In the genomic region with DNA sequence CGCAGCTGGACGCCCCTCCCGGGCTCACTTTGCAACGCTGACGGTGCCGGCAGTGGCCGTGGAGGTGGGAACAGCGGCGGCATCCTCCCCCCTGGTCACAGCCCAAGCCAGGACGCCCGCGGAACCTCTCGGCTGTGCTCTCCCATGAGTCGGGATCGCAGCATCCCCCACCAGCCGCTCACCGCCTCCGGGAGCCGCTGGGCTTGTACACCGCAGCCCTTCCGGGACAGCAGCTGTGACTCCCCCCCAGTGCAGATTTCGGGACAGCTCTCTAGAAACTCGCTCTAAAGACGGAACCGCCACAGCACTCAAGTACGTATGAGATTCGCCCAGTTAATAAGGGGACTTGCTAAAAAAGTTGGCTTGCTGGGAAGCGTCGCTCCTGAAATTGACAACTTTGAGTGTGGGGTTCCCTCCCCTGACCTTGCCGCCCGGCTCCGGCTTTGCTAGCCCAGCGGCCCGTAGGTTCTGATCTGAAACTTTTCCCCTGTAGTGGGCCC, we compare ENCODE assay signal across 8 cellular contexts. TPM values are rescaled to one million over a fixed set of nuclear protein-coding genes. Genes with fewer than 3 reads are reported as not detected.
DNase-seq lines count a peak whose midpoint lies in the region; ATAC-seq, FAIRE-seq and TF ChIP-seq lines count a peak whose summit lies in the region.

No MANE protein-coding gene starts in this region.

- TF ChIP-seq CTCF in BE2C (IDR thresholded peaks at IDR 0.05; ENCODE audit: low read depth, low read length) (no peak), HFF-Myc (IDR thresholded peaks at IDR 0.05; ENCODE audit: low read depth, low read length, missing control alignments) (no peak), stomach (IDR thresholded peaks at IDR 0.05) (no peak), D721Med (IDR thresholded peaks at IDR 0.05; ENCODE audit: insufficient read depth, missing control alignments) (no peak)

- no peak for ATAC-seq in HG03439 (IDR thresholded peaks at IDR 0.05; ENCODE audit: unreplicated experiment)

- peak overlapping the region; percentile 85 for H3K4me3 ChIP-seq in BE2C (ENCODE audit: low read depth, low read length)
- H3K4me3 ChIP-seq in HFF-Myc (replicated peaks; ENCODE audit: low read depth, low read length), result peak overlapping the region; percentile 73
- H3K4me3 ChIP-seq in adipocyte (ENCODE audit: low read length), result peak overlapping the region; percentile 85
- H3K4me3 ChIP-seq in stomach, result peak overlapping the region; percentile 71 to 95 (median 81)

- H3K9me3 ChIP-seq in BE2C (no peaks in the 10 kb centered on the region), adipocyte (ENCODE audit: control insufficient read depth, low read length) (no peaks in the 10 kb centered on the region), stomach (no peaks in the 10 kb centered on the region)

- H3K4me1 ChIP-seq in BE2C (no peaks in the 10 kb centered on the region; the same call in 1 of the 2 replicates), adipocyte (ENCODE audit: control insufficient read depth, insufficient read depth, low read length) (peaks cover 13% of the 10 kb centered on the region), stomach (peaks cover 23 to 61% (median 57%) of the 10 kb centered on the region in 4 donors)

- no peak for TF ChIP-seq EP300 in stomach (IDR thresholded peaks at IDR 0.05)

- no peak for FAIRE-seq in D721Med (lab: Jason Lieb, UNC)

- H3K4me1 Mint-ChIP-seq in immature natural killer cell, result peaks cover 78 to 81% of the 10 kb centered on the region in 2 donors

- 0 to 1% (median 0%) methylated on average over 14 to 34 of the region's 34 CpGs for WGBS in stomach, 5 donors

- peaks cover 0 to 4% (median 0%) of the 10 kb centered on the region in 6 donors for H3K9me3 Mint-ChIP-seq in immature natural killer cell

- H3K36me3 ChIP-seq in BE2C, result no peaks in the 10 kb centered on the region
- no peaks in the 10 kb centered on the region for H3K36me3 ChIP-seq in adipocyte (ENCODE audit: control insufficient read depth, insufficient read depth, low read length, severe bottlenecking)
- H3K36me3 ChIP-seq in stomach, result no peaks in the 10 kb centered on the region

- peak overlapping the region; percentile 94 to 100 (median 100) for H3K27ac Mint-ChIP-seq in immature natural killer cell

- H3K27me3 ChIP-seq in BE2C (peaks cover 38% of the 10 kb centered on the region), adipocyte (replicated peaks; ENCODE audit: control insufficient read depth, insufficient read depth, low read length) (no peaks in the 10 kb centered on the region), stomach (peaks cover 0 to 45% (median 18%) of the 10 kb centered on the region in 3 donors)

- H3K4me3 Mint-ChIP-seq in immature natural killer cell, result peak overlapping the region; percentile 93 to 98 (median 96)

- H3K9ac ChIP-seq in adipocyte (ENCODE audit: low read length), result peak overlapping the region; percentile 89

- no peaks in the 10 kb centered on the region for H3K36me3 Mint-ChIP-seq in immature natural killer cell

- TF ChIP-seq POLR2A in stomach (IDR thresholded peaks at IDR 0.05), result no peak

- DNase-seq in BE2C, result no peak
- DNase-seq in HFF-Myc (ENCODE audit: extremely low read depth, low read depth), result no peak
- DNase-seq in adipocyte (ENCODE audit: low read depth), result no peak
- no peak for DNase-seq in immature natural killer cell
- DNase-seq in stomach, result no peak
- DNase-seq in D721Med (ENCODE audit: insufficient read length, low spot score), result no peak
- no peak for DNase-seq in COLO668 (lab: John Stamatoyannopoulos, UW; ENCODE audit: unreplicated experiment)

- intact Hi-C loops in stomach (cut with DNase I; ENCODE audit: low total_unique reads), result no loop called here

- H3K27me3 Mint-ChIP-seq in immature natural killer cell (ENCODE audit: low read depth in 3 of 3), result peaks cover 72 to 85% (median 76%) of the 10 kb centered on the region in 3 donors

- peak overlapping the region; percentile 92 to 100 (median 99) for H3K27ac ChIP-seq in stomach

RNA-seq across cellular contexts. Expression of a gene that starts 0.5 kb away (rescaled TPM):
- polyA plus RNA-seq in BE2C (2012; ENCODE audit: insufficient read depth, insufficient read length, low read depth), result 0.11 TPM
- 1 to 10 TPM in 1 of 3 donors, under 1 TPM in 2; 0.83 to 1.1 (median 0.88) TPM for polyA plus RNA-seq in immature natural killer cell
- 10 to 100 TPM in 1 of 5 donors, 1 to 10 TPM in 3, under 1 TPM in 1; 0.58 to 51.8 (median 2.6) TPM for total RNA-seq in stomach
- 1 to 10 TPM; 1.3 to 4.9 (median 3.9) TPM for polyA plus RNA-seq in stomach
